Comparison of ENCODE assay signal across 12 cellular contexts in genomic region chr20:35225319-35226125, GRCh38. TPM values are rescaled to one million over a fixed set of nuclear protein-coding genes. Genes with fewer than 3 reads are reported as not detected.
DNase-seq lines count a peak whose midpoint lies in the region; ATAC-seq lines count a peak whose summit lies in the region.
"Had no signal": no experiment of that assay in that cellular context is flagged by ENCODE, and none has a peak within 500 bp of the region (broad histone marks: within the 10 kb centered on the region; RNA-seq: fewer than 3 reads in every experiment).

No MANE protein-coding gene starts in this region.

- peaks cover 32% of the 10 kb centered on the region for H3K27me3 ChIP-seq in HUES64 (ENCODE audit: insufficient read depth, low read length)
- H3K27me3 ChIP-seq: pancreas, thyroid gland had no signal

- peaks cover 20% of the 10 kb centered on the region for H3K4me1 ChIP-seq in HUES64 (ENCODE audit: insufficient read depth, low read length)
- H3K4me1 ChIP-seq: pancreas had no signal

- no peak overlapping the region for H3K9ac ChIP-seq in HUES64 (ENCODE audit: low read depth, low read length)

- H3K4me1 Mint-ChIP-seq in natural killer cell treated with Interleukin-12 subunit alpha and Interleukin-12 subunit beta and Interleukin-15 and Interleukin-18, amount 100 ng/mL, for 72 hours (ENCODE audit: low read depth in 2 of 2) = peaks cover 7 to 10% of the 10 kb centered on the region in 2 donors

- H3K27ac Mint-ChIP-seq in natural killer cell treated with Interleukin-12 subunit alpha and Interleukin-12 subunit beta and Interleukin-15 and Interleukin-18, amount 100 ng/mL, for 72 hours = no peak overlapping the region

- no peak for ATAC-seq in natural killer cell treated with Interleukin-12 subunit alpha and Interleukin-12 subunit beta and Interleukin-15 and Interleukin-18, amount 100 ng/mL, for 72 hours
- ATAC-seq in GM19351 (IDR thresholded peaks at IDR 0.05; ENCODE audit: unreplicated experiment) (no peak), HG03460 (IDR thresholded peaks at IDR 0.05; ENCODE audit: unreplicated experiment) (no peak), GM18907 (IDR thresholded peaks at IDR 0.05; ENCODE audit: unreplicated experiment) (no peak)

- peak overlapping the region; percentile 65 for H3K4me3 ChIP-seq in HUES64 (ENCODE audit: low read length)

- H3K36me3 ChIP-seq in HUES64 (ENCODE audit: insufficient read depth, low read length) = no peaks in the 10 kb centered on the region
- H3K36me3 ChIP-seq: pancreas, thyroid gland had no signal

- peaks cover 4% of the 10 kb centered on the region for H3K36me3 Mint-ChIP-seq in natural killer cell treated with Interleukin-12 subunit alpha and Interleukin-12 subunit beta and Interleukin-15 and Interleukin-18, amount 100 ng/mL, for 72 hours

- H3K27ac ChIP-seq in HUES64 (ENCODE audit: low read depth, low read length) = no peak overlapping the region; the same call in 1 of the 2 replicates
- H3K27ac ChIP-seq: pancreas, thyroid gland had no signal

- H3K9me3 Mint-ChIP-seq in natural killer cell treated with Interleukin-12 subunit alpha and Interleukin-12 subunit beta and Interleukin-15 and Interleukin-18, amount 100 ng/mL, for 72 hours = no peaks in the 10 kb centered on the region

- peaks cover 20 to 23% of the 10 kb centered on the region in 2 donors for H3K27me3 Mint-ChIP-seq in natural killer cell treated with Interleukin-12 subunit alpha and Interleukin-12 subunit beta and Interleukin-15 and Interleukin-18, amount 100 ng/mL, for 72 hours

- 46% methylated on average over 7 of the region's 9 CpGs for WGBS in HUES64

- no peaks in the 10 kb centered on the region for H3K9me3 ChIP-seq in HUES64 (ENCODE audit: insufficient read depth, low read depth, low read length)
- H3K9me3 ChIP-seq: pancreas, thyroid gland had no signal

- DNase-seq in NCI-H2171 treated with DMSO at 0.1 percent for 48 hours (lab: John Stamatoyannopoulos, UW) (peak; percentile 40), NCI-H2171 (lab: John Stamatoyannopoulos, UW) (no peak), dermis microvascular lymphatic vessel endothelial cell (ENCODE audit: low read depth in 2 of 2) (peak; percentile 15 to 83)
- no peak for DNase-seq in natural killer cell treated with Interleukin-12 subunit alpha and Interleukin-12 subunit beta and Interleukin-15 and Interleukin-18, amount 100 ng/mL, for 72 hours (ENCODE audit: low spot score)
- DNase-seq: SHP77, thyroid gland had no signal

- H3K4me3 Mint-ChIP-seq in natural killer cell treated with Interleukin-12 subunit alpha and Interleukin-12 subunit beta and Interleukin-15 and Interleukin-18, amount 100 ng/mL, for 72 hours = peak overlapping the region; percentile 47

RNA-seq across cellular contexts. Expression of gene MMP24, which starts 1.0 kb away (rescaled TPM):
- polyA plus RNA-seq in HUES64 (2013, experiment 1 of 2) = 8.1 TPM
- 6.9 TPM for polyA plus RNA-seq in HUES64 (2013, experiment 2 of 2)
- total RNA-seq in dermis microvascular lymphatic vessel endothelial cell = under 0.01 and 0.13 TPM in 2 replicates
- total RNA-seq in natural killer cell treated with Interleukin-12 subunit alpha and Interleukin-12 subunit beta and Interleukin-15 and Interleukin-18, amount 100 ng/mL, for 72 hours = not detected
- polyA plus RNA-seq: keratinocyte had no signal

RNA-seq across cellular contexts. Expression of gene MMP24OS, which starts 52.4 kb away (rescaled TPM):
- polyA plus RNA-seq in HUES64 (2013, experiment 1 of 2) = 24.9 TPM
- polyA plus RNA-seq in HUES64 (2013, experiment 2 of 2) = 34.9 TPM
- total RNA-seq in dermis microvascular lymphatic vessel endothelial cell = 2.4 and 4.9 TPM in 2 replicates
- total RNA-seq in natural killer cell treated with Interleukin-12 subunit alpha and Interleukin-12 subunit beta and Interleukin-15 and Interleukin-18, amount 100 ng/mL, for 72 hours = 10 to 100 TPM; 35.6 to 51.2 TPM

RNA-seq across cellular contexts. Expression of gene PROCR, which starts 53.6 kb away (rescaled TPM):
- 8.4 TPM for polyA plus RNA-seq in HUES64 (2013, experiment 1 of 2)
- 11.6 TPM for polyA plus RNA-seq in HUES64 (2013, experiment 2 of 2)
- 83.1 and 217 TPM in 2 replicates for total RNA-seq in dermis microvascular lymphatic vessel endothelial cell
- 1 to 10 TPM in 1 of 2 donors, under 1 TPM in 1; 0.53 to 2.5 TPM for total RNA-seq in natural killer cell treated with Interleukin-12 subunit alpha and Interleukin-12 subunit beta and Interleukin-15 and Interleukin-18, amount 100 ng/mL, for 72 hours

RNA-seq across cellular contexts. Expression of gene EIF6, which starts 59.0 kb away (rescaled TPM):
- 138 TPM for polyA plus RNA-seq in HUES64 (2013, experiment 1 of 2)
- polyA plus RNA-seq in HUES64 (2013, experiment 2 of 2) = 113 TPM
- total RNA-seq in dermis microvascular lymphatic vessel endothelial cell = 173 and 178 TPM in 2 replicates
- total RNA-seq in natural killer cell treated with Interleukin-12 subunit alpha and Interleukin-12 subunit beta and Interleukin-15 and Interleukin-18, amount 100 ng/mL, for 72 hours = 100 to 1,000 TPM; 154 to 233 TPM

Comparison
In these comparisons a context has a peak if more than half of its experiments do, and no peak if none do; other contexts are left out.
1. DNase-seq: peak in NCI-H2171 treated with DMSO at 0.1 percent for 48 hours (single experiment) and dermis microvascular lymphatic vessel endothelial cell (2 of 2); none in NCI-H2171 (single experiment) and natural killer cell treated with Interleukin-12 subunit alpha and Interleukin-12 subunit beta and Interleukin-15 and Interleukin-18, amount 100 ng/mL, for 72 hours (single experiment).
2. RNA of gene PROCR, which starts 53.6 kb away (total RNA-seq): 83.1 to 217 TPM in dermis microvascular lymphatic vessel endothelial cell; 0.53 to 2.5 TPM in natural killer cell treated with Interleukin-12 subunit alpha and Interleukin-12 subunit beta and Interleukin-15 and Interleukin-18, amount 100 ng/mL, for 72 hours; every median in the first group is over 10 times any median in the second.